In genomic region chr4:52904421-52904820, GRCh38 we compare ENCODE assay signal across 23 cellular contexts.
"Had no signal": no experiment of that assay in that cellular context is flagged by ENCODE, and none has a peak within 500 bp of the region (broad histone marks: within the 10 kb centered on the region; RNA-seq: fewer than 3 reads in every experiment).

No MANE protein-coding gene starts in this region.

- H3K27me3 ChIP-seq: neutrophil, stomach, testis had no signal

- H3K9ac ChIP-seq: parathyroid adenoma had no signal

- H3K4me2 ChIP-seq: smooth muscle cell had no signal

- H3K36me3 ChIP-seq: neutrophil had no signal

- H3K27ac ChIP-seq: left ventricle myocardium inferior, neutrophil, parathyroid adenoma, stomach, testis had no signal

- H2AFZ ChIP-seq: parathyroid adenoma had no signal

- H3K4me1 ChIP-seq: left ventricle myocardium inferior, parathyroid adenoma, stomach, testis had no signal

- H3K9me3 ChIP-seq: mucosa of descending colon, neutrophil, testis had no signal

- DNase-seq: activated CD4-positive, alpha-beta memory T cell treated with anti-CD3 and anti-CD28 coated beads, Interleukin-2, amount 10 ng/mL, durations not matched to agents 7 days and 5 days; activated CD4-positive, alpha-beta T cell treated with anti-CD3 and anti-CD28 coated beads for 48 hours; activated CD4-positive, CD25-positive, alpha-beta regulatory T cell; activated CD8-positive, alpha-beta memory T cell treated with anti-CD3 and anti-CD28 coated beads, Interleukin-2, amount 10 ng/mL, durations not matched to agents 7 days and 5 days; activated naive CD4-positive, alpha-beta T cell; activated naive CD8-positive, alpha-beta T cell treated with anti-CD3 and anti-CD28 coated beads for 36 hours; amygdala; cerebellar nuclear complex; cortex of kidney; hippocampal formation; kidney; left ventricle myocardium inferior; mucosa of descending colon; naive thymus-derived CD4-positive, alpha-beta T cell; stimulated activated CD4-positive, alpha-beta T cell treated with anti-CD3 and anti-CD28 coated beads, Interleukin-4, amount 100 ng/mL, for 1 hour; stomach; T-helper 9 cell; testis had no signal

- H3K4me3 ChIP-seq: left ventricle myocardium inferior, mucosa of descending colon, smooth muscle cell, stomach, testis had no signal

- ATAC-seq: activated CD8-positive, alpha-beta memory T cell treated with anti-CD3 and anti-CD28 coated beads, Interleukin-2, amount 10 ng/mL, durations not matched to agents 7 days and 5 days; esophagus mucosa; mucosa of descending colon; naive thymus-derived CD4-positive, alpha-beta T cell; sciatic nerve had no signal
